ENCODE assay signal across 13 cellular contexts in the genomic region with DNA sequence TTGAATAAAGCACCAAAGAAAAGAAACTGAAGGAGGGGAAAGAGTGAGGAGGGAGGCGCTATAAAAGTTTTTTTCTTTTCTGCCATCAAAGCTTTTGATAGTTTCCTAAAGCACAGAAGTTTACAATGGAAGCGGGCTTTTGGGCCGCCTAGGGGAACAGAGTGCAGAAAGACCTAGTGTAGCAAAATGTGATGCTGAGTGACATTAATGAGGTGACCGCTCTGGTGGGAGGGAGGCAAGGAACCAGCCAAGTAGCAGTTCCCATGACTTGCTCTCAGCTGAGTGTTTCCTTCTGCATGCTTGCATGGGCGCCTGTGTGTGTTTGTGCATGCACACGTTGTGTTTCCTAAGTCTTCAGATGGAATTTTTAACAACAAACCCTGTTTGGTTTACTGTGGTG.
"Had no signal": no experiment of that assay in that cellular context is flagged by ENCODE, and none has a peak within 500 bp of the region (broad histone marks: within the 10 kb centered on the region; RNA-seq: fewer than 3 reads in every experiment).

No MANE protein-coding gene starts in this region.

- H3K27ac Mint-ChIP-seq: activated CD8-positive, alpha-beta T cell treated with anti-CD3 and anti-CD28 coated beads for 36 hours had no signal

- H3K4me3 Mint-ChIP-seq: activated CD8-positive, alpha-beta T cell treated with anti-CD3 and anti-CD28 coated beads for 36 hours; naive thymus-derived CD8-positive, alpha-beta T cell had no signal

- H3K9me3 Mint-ChIP-seq: activated CD8-positive, alpha-beta T cell treated with anti-CD3 and anti-CD28 coated beads for 36 hours; naive thymus-derived CD8-positive, alpha-beta T cell had no signal

- H3K4me3 ChIP-seq: ascending aorta, lung, mucosa of descending colon, suprapubic skin had no signal

- H3K27ac ChIP-seq: ascending aorta, suprapubic skin, VCaP had no signal

- H3K27me3 Mint-ChIP-seq: activated CD8-positive, alpha-beta T cell treated with anti-CD3 and anti-CD28 coated beads for 36 hours; naive thymus-derived CD8-positive, alpha-beta T cell had no signal

- H3K9me3 ChIP-seq: ascending aorta, mucosa of descending colon, suprapubic skin had no signal

- DNase-seq: activated CD8-positive, alpha-beta memory T cell treated with anti-CD3 and anti-CD28 coated beads, Interleukin-2, amount 50 U/mL, for 48 hours; activated CD8-positive, alpha-beta T cell treated with anti-CD3 and anti-CD28 coated beads for 36 hours; erythroblast; mucosa of descending colon; naive thymus-derived CD8-positive, alpha-beta T cell; stimulated activated CD4-positive, alpha-beta T cell treated with anti-CD3 and anti-CD28 coated beads, Interleukin-4, amount 100 ng/mL, for 1 hour; stimulated activated CD8-positive, alpha-beta memory T cell treated with anti-CD3 and anti-CD28 coated beads, Interleukin-4, amount 100 ng/mL, for 48 hours; stimulated activated naive CD8-positive, alpha-beta T cell treated with anti-CD3 and anti-CD28 coated beads, Interleukin-15, Interleukin-2, amounts not matched to agents 100 U/mL and 50 U/mL, for 24 hours; T-helper 9 cell had no signal

- H3K27me3 ChIP-seq: ascending aorta, suprapubic skin had no signal

- ATAC-seq: activated CD8-positive, alpha-beta T cell treated with anti-CD3 and anti-CD28 coated beads for 36 hours; mucosa of descending colon; naive thymus-derived CD8-positive, alpha-beta T cell; stimulated activated naive CD8-positive, alpha-beta T cell treated with anti-CD3 and anti-CD28 coated beads, Interleukin-15, Interleukin-2, amounts not matched to agents 100 U/mL and 50 U/mL, for 24 hours had no signal

- H3K4me1 ChIP-seq: ascending aorta, suprapubic skin had no signal
